19 cellular contexts compared by ENCODE assay signal in the genomic region with DNA sequence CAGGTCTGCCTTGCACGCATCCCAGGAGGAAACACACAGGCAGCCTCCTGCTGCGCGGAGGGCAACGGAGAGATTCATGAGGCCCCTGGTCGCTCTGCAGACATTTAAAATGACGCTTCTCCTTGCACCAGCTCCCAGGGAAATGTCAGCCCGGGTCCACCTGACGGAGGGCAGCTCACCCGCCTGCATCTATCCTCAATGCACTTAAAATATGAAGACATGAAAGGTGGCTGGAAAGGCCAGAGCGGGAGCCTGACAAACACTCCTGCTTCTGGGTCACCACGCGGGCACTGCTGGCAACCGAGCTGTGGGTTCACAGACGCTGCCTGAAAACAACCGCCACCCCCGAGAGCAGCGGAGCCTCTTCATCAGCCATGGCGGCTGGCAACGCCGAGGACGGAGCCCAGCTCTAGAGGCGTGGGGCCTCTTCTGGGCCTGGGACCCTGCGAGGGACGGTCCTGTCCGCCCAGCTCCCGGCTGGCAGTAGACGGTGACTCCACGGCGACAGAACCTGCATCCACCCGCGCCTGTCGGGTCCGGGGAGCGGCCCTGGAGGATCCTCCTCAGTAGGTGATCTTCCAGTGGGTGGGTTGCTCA. TPM values are rescaled to one million over a fixed set of nuclear protein-coding genes. Genes with fewer than 3 reads are reported as not detected.
DNase-seq lines count a peak whose midpoint lies in the region; ATAC-seq and TF ChIP-seq lines count a peak whose summit lies in the region.
"Had no signal": no experiment of that assay in that cellular context is flagged by ENCODE, and none has a peak within 500 bp of the region (broad histone marks: within the 10 kb centered on the region; RNA-seq: fewer than 3 reads in every experiment).

No MANE protein-coding gene starts in this region.

- H3K4me3 Mint-ChIP-seq in activated CD4-positive, alpha-beta memory T cell treated with anti-CD3 and anti-CD28 coated beads, Interleukin-2, amount 10 ng/mL, durations not matched to agents 7 days and 5 days: no peak overlapping the region
- no peak overlapping the region for H3K4me3 Mint-ChIP-seq in stimulated activated memory B cell treated with anti-CD40 and anti-IgM and Interleukin-4, amounts not matched to agents 10 μg/mL and 1 μg/mL and 100 μg/mL, for 72 hours
- H3K4me3 Mint-ChIP-seq: activated naive CD8-positive, alpha-beta T cell treated with anti-CD3 and anti-CD28 coated beads, Interleukin-2, amount 50 U/mL, for 24 hours; nephron progenitor cell; stimulated activated effector memory CD8-positive, alpha-beta T cell treated with anti-CD3 and anti-CD28 coated beads, Interleukin-12 subunit alpha, Interleukin-12 subunit beta, amount 100 ng/mL, for 72 hours had no signal

- no peak for TF ChIP-seq POLR2A in testis (IDR thresholded peaks at IDR 0.05)

- no peak for TF ChIP-seq CTCF in right atrium auricular region (IDR thresholded peaks at IDR 0.05)
- TF ChIP-seq CTCF in testis (IDR thresholded peaks at IDR 0.05): no peak
- TF ChIP-seq CTCF in RWPE1 (conservative IDR thresholded peaks at IDR 0.05; ENCODE audit: low read depth): no peak

- peaks cover 8% of the 10 kb centered on the region for H3K9me3 Mint-ChIP-seq in activated CD4-positive, alpha-beta memory T cell treated with anti-CD3 and anti-CD28 coated beads, Interleukin-2, amount 10 ng/mL, durations not matched to agents 7 days and 5 days
- no peaks in the 10 kb centered on the region for H3K9me3 Mint-ChIP-seq in stimulated activated memory B cell treated with anti-CD40 and anti-IgM and Interleukin-4, amounts not matched to agents 10 μg/mL and 1 μg/mL and 100 μg/mL, for 72 hours
- H3K9me3 Mint-ChIP-seq: activated naive CD8-positive, alpha-beta T cell treated with anti-CD3 and anti-CD28 coated beads, Interleukin-2, amount 50 U/mL, for 24 hours; activated T-helper 2 cell treated with anti-CD3 and anti-CD28 coated beads, Interferon-gamma antibody, Interleukin-2, Interleukin-4, amounts not matched to agents 10 μg/mL and 5 μg/mL and 100 μg/mL, durations not matched to agents 14 hours and 24 hours and 36 hours; IgD-negative memory B cell; stimulated activated effector memory CD8-positive, alpha-beta T cell treated with anti-CD3 and anti-CD28 coated beads, Interleukin-12 subunit alpha, Interleukin-12 subunit beta, amount 100 ng/mL, for 72 hours had no signal

- H3K4me3 ChIP-seq in right atrium auricular region: no peak overlapping the region
- no peak overlapping the region for H3K4me3 ChIP-seq in testis
- H3K4me3 ChIP-seq: MG63 had no signal

- peaks cover 2% of the 10 kb centered on the region for H3K27me3 Mint-ChIP-seq in activated CD4-positive, alpha-beta memory T cell treated with anti-CD3 and anti-CD28 coated beads, Interleukin-2, amount 10 ng/mL, durations not matched to agents 7 days and 5 days
- H3K27me3 Mint-ChIP-seq in stimulated activated memory B cell treated with anti-CD40 and anti-IgM and Interleukin-4, amounts not matched to agents 10 μg/mL and 1 μg/mL and 100 μg/mL, for 72 hours: no peaks in the 10 kb centered on the region
- H3K27me3 Mint-ChIP-seq: activated naive CD8-positive, alpha-beta T cell treated with anti-CD3 and anti-CD28 coated beads, Interleukin-2, amount 50 U/mL, for 24 hours; IgD-negative memory B cell had no signal

- DNase-seq in right atrium auricular region (ENCODE audit: low spot score): peak; percentile 52
- no peak for DNase-seq in left cardiac atrium
- DNase-seq in activated CD4-positive, alpha-beta memory T cell treated with anti-CD3 and anti-CD28 coated beads, Interleukin-2, amount 10 ng/mL, durations not matched to agents 7 days and 5 days: peak; percentile 8
- peak; percentile 37 for DNase-seq in left lobe of liver (ENCODE audit: low spot score)
- DNase-seq in testis: peak; percentile 8
- DNase-seq in SKM-1 treated with dmso at 0.1 percent for 144 hours (lab: John Stamatoyannopoulos, UW; ENCODE audit: unreplicated experiment): no peak
- DNase-seq in RWPE1 (ENCODE audit: low spot score): no peak
- DNase-seq: MG63, midbrain, NCI-H1436 treated with DMSO at 0.1 percent for 48 hours, NCI-H524, nephron progenitor cell, RPMI8226, T-helper 9 cell had no signal

- intact Hi-C loops in left cardiac atrium (cut with DNase I): no loop called here
- intact Hi-C loops in testis (cut with DNase I; ENCODE audit: low total_unique reads): loop anchor here (10.0 kb wide), 1 partner anchor 120 kb away; no protein-coding TSS in a partner anchor

- H3K4me1 ChIP-seq in right atrium auricular region (no peaks in the 10 kb centered on the region), testis (no peaks in the 10 kb centered on the region)

- POLR2A ChIA-PET in activated CD4-positive, alpha-beta memory T cell treated with anti-CD3 and anti-CD28 coated beads, Interleukin-2, amount 10 ng/mL, durations not matched to agents 7 days and 5 days (lab: Charles Lee): no interaction called here
- POLR2A ChIA-PET in RWPE1 (lab: Yijun Ruan, JAX; ENCODE audit: low non-redundant PET): no interaction called here

- H3K9me3 ChIP-seq in right atrium auricular region (no peaks in the 10 kb centered on the region), testis (no peaks in the 10 kb centered on the region)
- H3K9me3 ChIP-seq: MG63 had no signal

- H3K36me3 Mint-ChIP-seq in activated CD4-positive, alpha-beta memory T cell treated with anti-CD3 and anti-CD28 coated beads, Interleukin-2, amount 10 ng/mL, durations not matched to agents 7 days and 5 days (ENCODE audit: low read depth): peaks cover 52% of the 10 kb centered on the region
- peaks cover 48% of the 10 kb centered on the region for H3K36me3 Mint-ChIP-seq in stimulated activated memory B cell treated with anti-CD40 and anti-IgM and Interleukin-4, amounts not matched to agents 10 μg/mL and 1 μg/mL and 100 μg/mL, for 72 hours

- no peak for ATAC-seq in left cardiac atrium
- ATAC-seq in left lobe of liver: no peak
- ATAC-seq in stimulated activated memory B cell treated with anti-CD40 and anti-IgM and Interleukin-4, amounts not matched to agents 10 μg/mL and 1 μg/mL and 100 μg/mL, for 72 hours: no peak
- ATAC-seq: activated naive CD8-positive, alpha-beta T cell treated with anti-CD3 and anti-CD28 coated beads, Interleukin-2, amount 50 U/mL, for 24 hours; stimulated activated effector memory CD8-positive, alpha-beta T cell treated with anti-CD3 and anti-CD28 coated beads, Interleukin-12 subunit alpha, Interleukin-12 subunit beta, amount 100 ng/mL, for 72 hours had no signal

- H3K27ac ChIP-seq in right atrium auricular region (no peak overlapping the region), testis (no peak overlapping the region), RWPE1 (no peak overlapping the region)

- whole genome bisulfite sequencing in testis, 2 donors: 94 to 95% methylated on average over 17 to 34 of the region's 34 CpGs

- peaks cover 56% of the 10 kb centered on the region for H3K36me3 ChIP-seq in right atrium auricular region
- H3K36me3 ChIP-seq in testis (ENCODE audit: low read depth, missing control alignments): no peaks in the 10 kb centered on the region

- CTCF ChIA-PET in activated CD4-positive, alpha-beta memory T cell treated with anti-CD3 and anti-CD28 coated beads, Interleukin-2, amount 10 ng/mL, durations not matched to agents 7 days and 5 days (lab: Charles Lee): interaction anchor here (1.1 kb wide), 1 partner anchor 127 kb away, joined by 6 read pairs; no protein-coding TSS in a partner anchor
- CTCF ChIA-PET in RWPE1 (lab: Yijun Ruan, JAX): no interaction called here

- H3K27me3 ChIP-seq in right atrium auricular region (no peaks in the 10 kb centered on the region), testis (no peaks in the 10 kb centered on the region)
- H3K27me3 ChIP-seq: MG63 had no signal

- H3K27ac Mint-ChIP-seq in activated CD4-positive, alpha-beta memory T cell treated with anti-CD3 and anti-CD28 coated beads, Interleukin-2, amount 10 ng/mL, durations not matched to agents 7 days and 5 days: no peak overlapping the region
- no peak overlapping the region for H3K27ac Mint-ChIP-seq in stimulated activated memory B cell treated with anti-CD40 and anti-IgM and Interleukin-4, amounts not matched to agents 10 μg/mL and 1 μg/mL and 100 μg/mL, for 72 hours
- H3K27ac Mint-ChIP-seq: activated naive CD8-positive, alpha-beta T cell treated with anti-CD3 and anti-CD28 coated beads, Interleukin-2, amount 50 U/mL, for 24 hours; activated T-helper 2 cell treated with anti-CD3 and anti-CD28 coated beads, Interferon-gamma antibody, Interleukin-2, Interleukin-4, amounts not matched to agents 10 μg/mL and 5 μg/mL and 100 μg/mL, durations not matched to agents 14 hours and 24 hours and 36 hours; IgD-negative memory B cell; nephron progenitor cell had no signal

- peaks cover 30% of the 10 kb centered on the region for H3K4me1 Mint-ChIP-seq in activated CD4-positive, alpha-beta memory T cell treated with anti-CD3 and anti-CD28 coated beads, Interleukin-2, amount 10 ng/mL, durations not matched to agents 7 days and 5 days
- H3K4me1 Mint-ChIP-seq in stimulated activated memory B cell treated with anti-CD40 and anti-IgM and Interleukin-4, amounts not matched to agents 10 μg/mL and 1 μg/mL and 100 μg/mL, for 72 hours: no peaks in the 10 kb centered on the region
- H3K4me1 Mint-ChIP-seq: nephron progenitor cell had no signal

RNA-seq across cellular contexts. Expression of a gene that starts 22.7 kb away (rescaled TPM):
- 10 to 100 TPM in 1 of 2 donors, 1 to 10 TPM in 1; 5.8 to 12.0 TPM for total RNA-seq in right atrium auricular region
- 10 to 100 TPM; 18.1 to 20.3 TPM for total RNA-seq in left cardiac atrium
- total RNA-seq in activated CD4-positive, alpha-beta memory T cell treated with anti-CD3 and anti-CD28 coated beads, Interleukin-2, amount 10 ng/mL, durations not matched to agents 7 days and 5 days: 10 to 100 TPM; 23.5 to 25.1 TPM
- 17.5 TPM for total RNA-seq in left lobe of liver
- total RNA-seq in testis: 10 to 100 TPM; 49.9 to 55.9 TPM
- polyA plus RNA-seq in testis (ENCODE audit: insufficient read depth, low read depth, low replicate concordance): 63.3 TPM

Comparison
In these comparisons a context has a peak if more than half of its experiments do, and no peak if none do; other contexts are left out.
1. DNase-seq: peak in right atrium auricular region (single experiment), activated CD4-positive, alpha-beta memory T cell treated with anti-CD3 and anti-CD28 coated beads, Interleukin-2, amount 10 ng/mL, durations not matched to agents 7 days and 5 days (single experiment), left lobe of liver (single experiment) and testis (single experiment); none in left cardiac atrium (single experiment), SKM-1 treated with dmso at 0.1 percent for 144 hours (single experiment) and RWPE1 (single experiment).